ENCODE assay signal across 8 cellular contexts in the genomic region with DNA sequence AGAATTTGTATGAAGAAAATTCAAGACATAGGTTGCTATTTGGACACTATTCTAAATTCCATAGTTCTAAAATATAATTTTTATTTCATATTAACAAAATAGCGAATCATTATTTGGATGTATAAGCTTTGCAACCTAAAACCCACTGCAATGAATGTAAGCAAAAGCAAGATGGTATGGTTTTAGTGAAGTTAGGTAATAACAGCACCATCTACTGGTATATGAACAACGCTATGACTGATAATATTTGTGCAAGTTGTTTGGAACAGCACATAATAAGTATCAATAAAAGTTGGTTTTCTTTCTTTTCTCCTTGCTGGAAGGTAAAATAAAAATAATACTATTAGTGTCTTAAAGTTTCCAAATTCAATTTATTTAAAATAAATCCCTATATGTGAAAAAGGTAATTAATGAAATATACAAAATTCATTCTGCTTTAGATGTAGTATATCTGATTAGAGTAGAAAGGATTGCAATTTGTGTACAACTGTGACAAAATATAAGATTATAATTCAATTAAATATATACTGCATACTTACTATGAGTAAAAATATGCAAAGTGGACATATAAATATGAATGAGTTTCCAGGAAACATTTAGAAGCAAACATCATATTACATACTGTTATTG.
DNase-seq lines count a peak whose midpoint lies in the region; ATAC-seq and TF ChIP-seq lines count a peak whose summit lies in the region.

No MANE protein-coding gene starts in this region.

- H3K4me3 ChIP-seq in DND-41 (ENCODE audit: low read depth in 1 of 2, low read length in 2 of 2) (no peak overlapping the region), right lobe of liver (no peak overlapping the region)

- H3K79me2 ChIP-seq in DND-41 (ENCODE audit: insufficient read depth, low read length) = no peaks in the 10 kb centered on the region

- no peaks in the 10 kb centered on the region for H3K27me3 Mint-ChIP-seq in activated CD8-positive, alpha-beta memory T cell treated with anti-CD3 and anti-CD28 coated beads, Interleukin-2, amount 10 ng/mL, durations not matched to agents 7 days and 5 days

- no peak overlapping the region for H2AFZ ChIP-seq in DND-41 (ENCODE audit: low read depth, low read length)

- no peaks in the 10 kb centered on the region for H3K36me3 Mint-ChIP-seq in activated CD8-positive, alpha-beta memory T cell treated with anti-CD3 and anti-CD28 coated beads, Interleukin-2, amount 10 ng/mL, durations not matched to agents 7 days and 5 days

- DNase-seq in DND-41 (no peak), NCI-H1694 (lab: John Stamatoyannopoulos, UW) (peak; percentile 18), astrocyte of the hippocampus (ENCODE audit: low read depth, low spot score) (peak; percentile 35), right lobe of liver (no peak), HK-2 (ENCODE audit: unreplicated experiment) (no peak)
- DNase-seq in activated CD8-positive, alpha-beta memory T cell treated with anti-CD3 and anti-CD28 coated beads, Interleukin-2, amount 10 ng/mL, durations not matched to agents 7 days and 5 days = no peak
- no peak for DNase-seq in effector CD4-positive, alpha-beta T cell

- no peak overlapping the region for H3K27ac Mint-ChIP-seq in activated CD8-positive, alpha-beta memory T cell treated with anti-CD3 and anti-CD28 coated beads, Interleukin-2, amount 10 ng/mL, durations not matched to agents 7 days and 5 days

- ATAC-seq in DND-41 (ENCODE audit: insufficient read depth, low read depth) (peak; percentile 69; the same call in 2 of the 3 replicates), GM21529 (IDR thresholded peaks at IDR 0.05; ENCODE audit: unreplicated experiment) (peak; percentile 64), right lobe of liver (peak; percentile 52 to 78 (median 60))
- ATAC-seq in activated CD8-positive, alpha-beta memory T cell treated with anti-CD3 and anti-CD28 coated beads, Interleukin-2, amount 10 ng/mL, durations not matched to agents 7 days and 5 days = no peak

- no peak overlapping the region for H3K9ac ChIP-seq in DND-41 (ENCODE audit: low read depth, low read length)

- no peak overlapping the region for H3K4me3 Mint-ChIP-seq in activated CD8-positive, alpha-beta memory T cell treated with anti-CD3 and anti-CD28 coated beads, Interleukin-2, amount 10 ng/mL, durations not matched to agents 7 days and 5 days

- H3K27ac ChIP-seq in DND-41 (ENCODE audit: low read length) = no peak overlapping the region
- no peak overlapping the region for H3K27ac ChIP-seq in right lobe of liver

- no peaks in the 10 kb centered on the region for H3K9me3 Mint-ChIP-seq in activated CD8-positive, alpha-beta memory T cell treated with anti-CD3 and anti-CD28 coated beads, Interleukin-2, amount 10 ng/mL, durations not matched to agents 7 days and 5 days (ENCODE audit: low read depth)

- H3K4me1 Mint-ChIP-seq in activated CD8-positive, alpha-beta memory T cell treated with anti-CD3 and anti-CD28 coated beads, Interleukin-2, amount 10 ng/mL, durations not matched to agents 7 days and 5 days = no peaks in the 10 kb centered on the region

- no peaks in the 10 kb centered on the region for H4K20me1 ChIP-seq in DND-41 (ENCODE audit: insufficient read depth, low read length)

- no peaks in the 10 kb centered on the region for H3K27me3 ChIP-seq in DND-41 (ENCODE audit: insufficient read depth, low read length, poor library complexity)
- no peaks in the 10 kb centered on the region for H3K27me3 ChIP-seq in right lobe of liver

- H3K9me3 ChIP-seq in DND-41 (ENCODE audit: insufficient read depth, low read length, severe bottlenecking) (no peaks in the 10 kb centered on the region), right lobe of liver (no peaks in the 10 kb centered on the region)

- H3K36me3 ChIP-seq in DND-41 (ENCODE audit: insufficient read depth, low read length) (no peaks in the 10 kb centered on the region), right lobe of liver (no peaks in the 10 kb centered on the region)

- H3K4me2 ChIP-seq in DND-41 (ENCODE audit: insufficient read depth, low read length) = no peak overlapping the region

- no peaks in the 10 kb centered on the region for H3K4me1 ChIP-seq in DND-41 (ENCODE audit: insufficient read depth, low read length)
- no peaks in the 10 kb centered on the region for H3K4me1 ChIP-seq in right lobe of liver

- CTCF ChIA-PET in activated CD8-positive, alpha-beta memory T cell treated with anti-CD3 and anti-CD28 coated beads, Interleukin-2, amount 10 ng/mL, durations not matched to agents 7 days and 5 days (lab: Charles Lee) = no interaction called here

- intact Hi-C loops in right lobe of liver (cut with DNase I) = no loop called here

- TF ChIP-seq CTCF in DND-41 (IDR thresholded peaks at IDR 0.05; ENCODE audit: borderline replicate concordance, extremely low read depth, low read length, poor library complexity, severe bottlenecking) = peak; percentile 66
- peak; percentile 50 to 67 (median 61) for TF ChIP-seq CTCF in right lobe of liver (IDR thresholded peaks at IDR 0.05)

- TF ChIP-seq POLR2A in right lobe of liver (IDR thresholded peaks at IDR 0.05) = no peak

- WGBS in right lobe of liver (ENCODE audit: insufficient coverage, low coverage, low lambda C conversion rate, missing lambda C conversion rate) = 0% methylated on average over 2 of the region's 2 CpGs

Comparison
In these comparisons a context has a peak if more than half of its experiments do, and no peak if none do; other contexts are left out.
1. DNase-seq: peak in NCI-H1694 (single experiment) and astrocyte of the hippocampus (single experiment); none in DND-41 (single experiment), right lobe of liver (0 of 3), activated CD8-positive, alpha-beta memory T cell treated with anti-CD3 and anti-CD28 coated beads, Interleukin-2, amount 10 ng/mL, durations not matched to agents 7 days and 5 days (single experiment), effector CD4-positive, alpha-beta T cell (single experiment) and HK-2 (single experiment).